ENCODE assay signal across 8 cellular contexts in the genomic region with DNA sequence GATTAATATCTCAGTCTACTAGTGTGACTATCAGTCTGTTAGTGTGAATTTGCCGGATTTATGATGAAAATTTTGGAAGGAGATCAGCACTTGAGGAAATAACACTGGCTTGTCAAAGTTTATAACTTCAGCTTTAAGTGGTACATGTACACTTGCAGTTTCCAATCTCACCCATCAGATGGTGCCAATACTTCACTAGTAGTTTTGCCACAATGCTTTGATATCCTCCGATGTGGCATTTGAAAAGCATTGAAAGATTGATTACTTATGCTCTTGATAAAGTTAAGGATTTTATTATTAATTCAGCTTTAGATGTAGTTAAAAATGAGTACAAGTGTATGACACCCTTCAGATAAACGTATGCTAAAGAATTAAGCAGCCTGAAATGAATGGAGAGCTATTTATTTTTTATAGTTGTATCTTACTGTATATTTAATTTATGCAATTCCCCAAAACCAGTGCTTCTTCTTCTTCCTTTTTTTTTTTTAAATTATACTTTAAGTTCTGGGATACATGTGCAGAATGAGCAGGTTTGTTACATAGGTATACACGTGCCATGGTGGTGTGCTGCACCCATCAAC.
DNase-seq lines count a peak whose midpoint lies in the region; ATAC-seq and TF ChIP-seq lines count a peak whose summit lies in the region.

No MANE protein-coding gene starts in this region.

- H3K9me2 ChIP-seq in Karpas-422 (replicated peaks; ENCODE audit: insufficient read depth, low read length) (no peaks in the 10 kb centered on the region), OCI-LY1 (ENCODE audit: low read depth, low read length) (no peaks in the 10 kb centered on the region)

- peak; percentile 23 for DNase-seq in activated CD4-positive, alpha-beta T cell treated with anti-CD3 and anti-CD28 coated beads for 36 hours
- DNase-seq in activated CD4-positive, alpha-beta T cell treated with anti-CD3 and anti-CD28 coated beads for 1 hour, result no peak
- DNase-seq in Karpas-422 (peak; percentile 84), body of pancreas (peak; percentile 36 to 64 (median 46)), left colon (no peak), upper lobe of left lung (no peak)

- peak; percentile 81 for TF ChIP-seq CTCF in OCI-LY1 (IDR thresholded peaks at IDR 0.05; ENCODE audit: low read length)
- peak; percentile 40 to 94 (median 91) for TF ChIP-seq CTCF in body of pancreas (IDR thresholded peaks at IDR 0.05)
- TF ChIP-seq CTCF in upper lobe of left lung (IDR thresholded peaks at IDR 0.05), result peak in 5 of 6 experiments; percentile 41 to 82 (median 78)

- no peak overlapping the region for H3K9ac ChIP-seq in Karpas-422 (ENCODE audit: low read length)
- no peak overlapping the region for H3K9ac ChIP-seq in OCI-LY1 (ENCODE audit: low read length)

- no peak overlapping the region for H2AFZ ChIP-seq in Karpas-422 (ENCODE audit: low read length)
- no peak overlapping the region for H2AFZ ChIP-seq in OCI-LY1 (ENCODE audit: low read length)

- no peak for TF ChIP-seq EP300 in upper lobe of left lung (IDR thresholded peaks at IDR 0.05)

- H3K79me2 ChIP-seq in Karpas-422 (ENCODE audit: low read length) (no peaks in the 10 kb centered on the region), OCI-LY1 (ENCODE audit: insufficient read depth, low read length) (no peaks in the 10 kb centered on the region)

- no peak overlapping the region for H3K4me3 Mint-ChIP-seq in activated CD4-positive, alpha-beta T cell treated with anti-CD3 and anti-CD28 coated beads for 36 hours

- H3K4me1 Mint-ChIP-seq in activated CD4-positive, alpha-beta T cell treated with anti-CD3 and anti-CD28 coated beads for 36 hours, result peaks cover 2% of the 10 kb centered on the region

- peak; percentile 55 for ATAC-seq in activated CD4-positive, alpha-beta T cell treated with anti-CD3 and anti-CD28 coated beads for 36 hours
- peak; percentile 82 for ATAC-seq in body of pancreas
- ATAC-seq in left colon, result peak; percentile 83
- ATAC-seq in upper lobe of left lung (ENCODE audit: low FRiP score in 2 of 2), result peak in 1 of 2 donors; percentile 76
- no peak for ATAC-seq in GM18861 (IDR thresholded peaks at IDR 0.05; ENCODE audit: unreplicated experiment)

- intact Hi-C loops in activated CD4-positive, alpha-beta T cell treated with anti-CD3 and anti-CD28 coated beads for 36 hours (cut with DNase I, micrococcal nuclease), result loop anchor here (1.0 to 10.0 kb wide), 8 partner anchors 182 to 867 kb away; no protein-coding TSS in a partner anchor
- intact Hi-C loops in body of pancreas (cut with DNase I), result loop anchor here (5.0 to 10.0 kb wide), 2 partner anchors 187 to 709 kb away; no protein-coding TSS in a partner anchor
- intact Hi-C loops in left colon (cut with DNase I, micrococcal nuclease), result no loop called here

- no peaks in the 10 kb centered on the region for H3K36me3 Mint-ChIP-seq in activated CD4-positive, alpha-beta T cell treated with anti-CD3 and anti-CD28 coated beads for 36 hours (ENCODE audit: low read depth)

- H3K4me3 ChIP-seq in Karpas-422 (ENCODE audit: low read length), result no peak overlapping the region
- no peak overlapping the region for H3K4me3 ChIP-seq in OCI-LY1 (ENCODE audit: low read depth, low read length, poor library complexity, severe bottlenecking)
- no peak overlapping the region for H3K4me3 ChIP-seq in body of pancreas
- H3K4me3 ChIP-seq in upper lobe of left lung, result no peak overlapping the region

- H3K36me3 ChIP-seq in Karpas-422 (ENCODE audit: insufficient read depth, low read length), result no peaks in the 10 kb centered on the region
- H3K36me3 ChIP-seq in OCI-LY1 (ENCODE audit: insufficient read depth, low read length), result no peaks in the 10 kb centered on the region
- no peaks in the 10 kb centered on the region for H3K36me3 ChIP-seq in body of pancreas (replicated peaks in 1 of 2; ENCODE audit: insufficient read depth in 1 of 2, low read depth in 2 of 2)
- no peaks in the 10 kb centered on the region for H3K36me3 ChIP-seq in upper lobe of left lung

- 24 to 25% methylated on average over 4 of the region's 4 CpGs for WGBS in body of pancreas, 2 donors
- 28 to 32% methylated on average over 4 of the region's 4 CpGs for WGBS in upper lobe of left lung, 2 donors

- no peak overlapping the region for H3K4me2 ChIP-seq in Karpas-422 (ENCODE audit: low read depth, low read length, poor library complexity, severe bottlenecking)
- H3K4me2 ChIP-seq in OCI-LY1 (ENCODE audit: low read length), result no peak overlapping the region

- CTCF ChIA-PET in activated CD4-positive, alpha-beta T cell treated with anti-CD3 and anti-CD28 coated beads for 36 hours (lab: Charles Lee), result interaction anchor here (0.6 to 6.0 kb wide), 32 partner anchors 10 to 900 kb away, joined by 3 to 65 read pairs (median 4); no protein-coding TSS in a partner anchor

- peaks cover 4% of the 10 kb centered on the region for H3K27me3 Mint-ChIP-seq in activated CD4-positive, alpha-beta T cell treated with anti-CD3 and anti-CD28 coated beads for 36 hours

- POLR2A ChIA-PET in activated CD4-positive, alpha-beta T cell treated with anti-CD3 and anti-CD28 coated beads for 36 hours (lab: Charles Lee), result interaction anchor here (0.6 to 1.1 kb wide), 4 partner anchors 132 to 699 kb away, joined by 3 to 7 read pairs (median 5); no protein-coding TSS in a partner anchor

- TF ChIP-seq POLR2A in body of pancreas (IDR thresholded peaks at IDR 0.05) (no peak), upper lobe of left lung (IDR thresholded peaks at IDR 0.05) (no peak)

- no peak overlapping the region for H3K27ac ChIP-seq in Karpas-422 (ENCODE audit: low read length)
- no peak overlapping the region for H3K27ac ChIP-seq in OCI-LY1 (ENCODE audit: low read depth, low read length, poor library complexity, severe bottlenecking)
- H3K27ac ChIP-seq in body of pancreas, result no peak overlapping the region
- H3K27ac ChIP-seq in upper lobe of left lung, result no peak overlapping the region

- no peaks in the 10 kb centered on the region for H3K9me3 Mint-ChIP-seq in activated CD4-positive, alpha-beta T cell treated with anti-CD3 and anti-CD28 coated beads for 36 hours (ENCODE audit: low read depth)

- no peaks in the 10 kb centered on the region for H3K27me3 ChIP-seq in Karpas-422 (ENCODE audit: low read length)
- H3K27me3 ChIP-seq in OCI-LY1 (ENCODE audit: insufficient read depth, low read length), result no peaks in the 10 kb centered on the region
- no peaks in the 10 kb centered on the region for H3K27me3 ChIP-seq in body of pancreas
- no peaks in the 10 kb centered on the region for H3K27me3 ChIP-seq in upper lobe of left lung

- H4K20me1 ChIP-seq in Karpas-422 (ENCODE audit: insufficient read depth, low read depth, low read length) (no peaks in the 10 kb centered on the region), OCI-LY1 (ENCODE audit: insufficient read depth, low read length) (no peaks in the 10 kb centered on the region)

- H3K27ac Mint-ChIP-seq in activated CD4-positive, alpha-beta T cell treated with anti-CD3 and anti-CD28 coated beads for 36 hours, result no peak overlapping the region

- H3F3A ChIP-seq in OCI-LY1 (ENCODE audit: insufficient read depth, low read length), result no peaks in the 10 kb centered on the region

- no peaks in the 10 kb centered on the region for H3K4me1 ChIP-seq in Karpas-422 (ENCODE audit: low read length)
- H3K4me1 ChIP-seq in OCI-LY1 (ENCODE audit: insufficient read depth, low read length, severe bottlenecking), result no peaks in the 10 kb centered on the region
- no peaks in the 10 kb centered on the region for H3K4me1 ChIP-seq in body of pancreas
- H3K4me1 ChIP-seq in upper lobe of left lung, result no peaks in the 10 kb centered on the region

- H3K9me3 ChIP-seq in Karpas-422 (ENCODE audit: low read length) (no peaks in the 10 kb centered on the region), OCI-LY1 (ENCODE audit: low read length) (no peaks in the 10 kb centered on the region), body of pancreas (no peaks in the 10 kb centered on the region), upper lobe of left lung (no peaks in the 10 kb centered on the region)

Comparison
In these comparisons a context has a peak if more than half of its experiments do, and no peak if none do; other contexts are left out.
1. DNase-seq: peak in activated CD4-positive, alpha-beta T cell treated with anti-CD3 and anti-CD28 coated beads for 36 hours (single experiment), Karpas-422 (single experiment) and body of pancreas (4 of 4); none in activated CD4-positive, alpha-beta T cell treated with anti-CD3 and anti-CD28 coated beads for 1 hour (single experiment), left colon (0 of 2) and upper lobe of left lung (0 of 2).
2. intact Hi-C loops: an anchor here in activated CD4-positive, alpha-beta T cell treated with anti-CD3 and anti-CD28 coated beads for 36 hours (1.0 to 10.0 kb wide) and body of pancreas (5.0 to 10.0 kb wide); none called in left colon.
3. Peak in every context shown above with its lines, with median percentiles within 50 percentile points of each other: CTCF ChIP-seq.